In the genomic region with DNA sequence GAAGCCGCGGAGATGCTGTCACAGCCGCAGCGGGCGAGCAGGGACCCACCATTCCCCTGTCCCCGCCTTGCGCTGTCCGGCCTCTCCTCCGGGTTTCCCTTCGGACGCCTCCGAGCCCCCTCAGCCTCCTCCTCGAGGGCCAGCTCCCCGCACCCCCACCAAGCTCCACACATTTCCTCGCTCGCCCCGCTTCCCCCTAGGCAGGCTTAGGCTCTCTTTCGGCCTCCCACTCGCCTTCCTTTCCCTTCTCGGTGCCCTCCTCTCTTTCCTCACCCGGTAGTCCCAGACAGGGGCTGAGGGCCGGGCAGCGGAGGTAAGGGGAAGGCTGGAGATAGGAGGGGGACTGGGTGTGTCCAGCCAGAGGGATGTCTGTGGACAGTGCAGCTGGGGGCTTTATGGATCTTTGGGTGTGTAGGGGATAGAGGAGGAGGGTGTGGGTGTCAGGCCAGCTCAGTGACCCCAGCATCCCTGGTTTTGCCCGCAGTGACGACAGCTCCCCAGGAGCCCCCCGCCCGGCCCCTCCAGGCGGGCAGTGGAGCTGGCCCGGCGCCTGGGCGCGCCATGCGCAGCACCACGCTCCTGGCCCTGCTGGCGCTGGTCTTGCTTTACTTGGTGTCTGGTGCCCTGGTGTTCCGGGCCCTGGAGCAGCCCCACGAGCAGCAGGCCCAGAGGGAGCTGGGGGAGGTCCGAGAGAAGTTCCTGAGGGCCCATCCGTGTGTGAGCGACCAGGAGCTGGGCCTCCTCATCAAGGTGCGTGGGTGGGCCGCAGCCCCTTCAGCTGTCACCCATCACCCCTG, we compare ENCODE assay signal across 10 cellular contexts. TPM values are rescaled to one million over a fixed set of nuclear protein-coding genes. Genes with fewer than 3 reads are reported as not detected.
DNase-seq lines count a peak whose midpoint lies in the region; ATAC-seq and TF ChIP-seq lines count a peak whose summit lies in the region.
"Had no signal": no experiment of that assay in that cellular context is flagged by ENCODE, and none has a peak within 500 bp of the region (broad histone marks: within the 10 kb centered on the region; RNA-seq: fewer than 3 reads in every experiment).

No MANE protein-coding gene starts in this region.

- CTCF ChIA-PET in CD8-positive, alpha-beta T cell (lab: Charles Lee): interaction anchor here (1.2 to 6.9 kb wide), 3 partner anchors 9 to 37 kb away, joined by 3 to 55 read pairs (median 3); a partner anchor contains a TSS
- CTCF ChIA-PET in T-cell (lab: Charles Lee): no interaction called here

- peak; percentile 21 for ATAC-seq in CD8-positive, alpha-beta T cell
- ATAC-seq in T-cell (replicated peaks in 1 of 4): peak in 2 of 4 experiments; percentile 15 to 20

- H3K27me3 ChIP-seq in CD8-positive, alpha-beta T cell (ENCODE audit: insufficient read depth, low read length): peaks cover 38% of the 10 kb centered on the region

- POLR2A ChIA-PET in CD8-positive, alpha-beta T cell (lab: Charles Lee): interaction anchor here (0.6 to 1.3 kb wide), 3 partner anchors 11 to 21 kb away, joined by 3 to 4 read pairs (median 3); no protein-coding TSS in a partner anchor
- POLR2A ChIA-PET in T-cell (lab: Charles Lee): no interaction called here

- no peaks in the 10 kb centered on the region for H3K9me3 Mint-ChIP-seq in CD8-positive, alpha-beta T cell
- no peaks in the 10 kb centered on the region for H3K9me3 Mint-ChIP-seq in T-cell

- TF ChIP-seq CTCF in CD8-positive, alpha-beta T cell (IDR thresholded peaks at IDR 0.05): no peak
- TF ChIP-seq CTCF in fibroblast of the aortic adventitia (IDR thresholded peaks at IDR 0.05; ENCODE audit: insufficient read depth, low read length): no peak
- no peak for TF ChIP-seq CTCF in retinal pigment epithelial cell (conservative IDR thresholded peaks at IDR 0.05; ENCODE audit: low read depth, low read length)

- H3K4me3 Mint-ChIP-seq in CD8-positive, alpha-beta T cell: peak overlapping the region; percentile 50
- peak overlapping the region in 2 of 3 donors; percentile 31 to 69 for H3K4me3 Mint-ChIP-seq in T-cell

- H3K9me3 ChIP-seq in CD8-positive, alpha-beta T cell (ENCODE audit: low read length): no peaks in the 10 kb centered on the region

- peak in 1 of 7 experiments; percentile 15 for DNase-seq in CD8-positive, alpha-beta T cell
- DNase-seq in T-cell (no peak), fibroblast of the aortic adventitia (ENCODE audit: low read depth) (no peak), retinal pigment epithelial cell (ENCODE audit: low read depth) (no peak), pons (ENCODE audit: low spot score) (no peak), HUDEP-2 (lab: John Stamatoyannopoulos, UW; ENCODE audit: unreplicated experiment in 76 of 76) (no peak), germinal center (ENCODE audit: low spot score) (no peak), NCI-H2081 treated with DMSO at 0.1 percent for 48 hours (lab: John Stamatoyannopoulos, UW) (no peak)
- DNase-seq: NCI-H2227 treated with DMSO at 0.1 percent for 48 hours had no signal

- H3K27ac Mint-ChIP-seq in CD8-positive, alpha-beta T cell: no peak overlapping the region
- no peak overlapping the region for H3K27ac Mint-ChIP-seq in T-cell

- no peaks in the 10 kb centered on the region for H3K36me3 Mint-ChIP-seq in CD8-positive, alpha-beta T cell
- no peaks in the 10 kb centered on the region for H3K36me3 Mint-ChIP-seq in T-cell

- H3K27ac ChIP-seq in CD8-positive, alpha-beta T cell (ENCODE audit: low read depth, low read length): no peak overlapping the region

- peaks cover 14% of the 10 kb centered on the region for H3K4me1 Mint-ChIP-seq in CD8-positive, alpha-beta T cell (ENCODE audit: low read depth)
- peaks cover 9 to 15% (median 11%) of the 10 kb centered on the region in 3 donors for H3K4me1 Mint-ChIP-seq in T-cell

- peaks cover 14% of the 10 kb centered on the region for H3K4me1 ChIP-seq in CD8-positive, alpha-beta T cell (ENCODE audit: insufficient read depth, low read length)

- intact Hi-C loops in CD8-positive, alpha-beta T cell (cut with DNase I, micrococcal nuclease): no loop called here

- peak overlapping the region; percentile 30 for H3K4me3 ChIP-seq in CD8-positive, alpha-beta T cell (ENCODE audit: low read depth, low read length)
- peak overlapping the region; percentile 13 for H3K4me3 ChIP-seq in fibroblast of the aortic adventitia (ENCODE audit: low read depth, low read length)
- H3K4me3 ChIP-seq in retinal pigment epithelial cell (ENCODE audit: low read length): peak overlapping the region; percentile 4

- no peaks in the 10 kb centered on the region for H3K36me3 ChIP-seq in CD8-positive, alpha-beta T cell (ENCODE audit: insufficient read depth, low read length)

- H3K27me3 Mint-ChIP-seq in CD8-positive, alpha-beta T cell (ENCODE audit: low read depth): peaks cover 54% of the 10 kb centered on the region
- peaks cover 43 to 57% of the 10 kb centered on the region in 2 donors for H3K27me3 Mint-ChIP-seq in T-cell

RNA-seq across cellular contexts. Expression of a gene that starts 1.6 kb away (rescaled TPM):
- total RNA-seq in CD8-positive, alpha-beta T cell: not detected
- under 1 TPM in 3 of 5 donors, not detected in 2; 0.22 to 0.35 (median 0.33) TPM for total RNA-seq in T-cell
- not detected in 2 replicates for total RNA-seq in fibroblast of the aortic adventitia (ENCODE audit: low replicate concordance)
- total RNA-seq: left lobe of liver had no signal

RNA-seq across cellular contexts. Expression of a gene that starts 7.0 kb away (rescaled TPM):
- 10 to 100 TPM; 26.9 to 29.3 TPM for total RNA-seq in CD8-positive, alpha-beta T cell
- 10 to 100 TPM; 31.0 to 39.8 (median 34.2) TPM for total RNA-seq in T-cell
- 14.4 and 20.3 TPM in 2 replicates for total RNA-seq in fibroblast of the aortic adventitia (ENCODE audit: low replicate concordance)

RNA-seq across cellular contexts. Expression of a gene that starts 7.5 kb away (rescaled TPM):
- total RNA-seq in CD8-positive, alpha-beta T cell: not detected
- total RNA-seq in T-cell (under 1 TPM in 1 of 5 donors, not detected in 4; 0.40 TPM), fibroblast of the aortic adventitia (ENCODE audit: low replicate concordance) (not detected in 2 replicates)
- total RNA-seq: left lobe of liver had no signal

RNA-seq across cellular contexts. Expression of a gene that starts 8.2 kb away (rescaled TPM):
- 10 to 100 TPM; 14.6 to 18.2 TPM for total RNA-seq in CD8-positive, alpha-beta T cell
- 10 to 100 TPM; 17.5 to 37.7 (median 29.1) TPM for total RNA-seq in T-cell
- 56.2 and 69.6 TPM in 2 replicates for total RNA-seq in fibroblast of the aortic adventitia (ENCODE audit: low replicate concordance)

RNA-seq across cellular contexts. Expression of a gene that starts 12.7 kb away (rescaled TPM):
- 10 to 100 TPM; 13.4 to 14.6 TPM for total RNA-seq in CD8-positive, alpha-beta T cell
- 10 to 100 TPM; 20.2 to 43.1 (median 39.7) TPM for total RNA-seq in T-cell
- total RNA-seq in fibroblast of the aortic adventitia (ENCODE audit: low replicate concordance): 21.6 and 45.2 TPM in 2 replicates
